In the genomic region with DNA sequence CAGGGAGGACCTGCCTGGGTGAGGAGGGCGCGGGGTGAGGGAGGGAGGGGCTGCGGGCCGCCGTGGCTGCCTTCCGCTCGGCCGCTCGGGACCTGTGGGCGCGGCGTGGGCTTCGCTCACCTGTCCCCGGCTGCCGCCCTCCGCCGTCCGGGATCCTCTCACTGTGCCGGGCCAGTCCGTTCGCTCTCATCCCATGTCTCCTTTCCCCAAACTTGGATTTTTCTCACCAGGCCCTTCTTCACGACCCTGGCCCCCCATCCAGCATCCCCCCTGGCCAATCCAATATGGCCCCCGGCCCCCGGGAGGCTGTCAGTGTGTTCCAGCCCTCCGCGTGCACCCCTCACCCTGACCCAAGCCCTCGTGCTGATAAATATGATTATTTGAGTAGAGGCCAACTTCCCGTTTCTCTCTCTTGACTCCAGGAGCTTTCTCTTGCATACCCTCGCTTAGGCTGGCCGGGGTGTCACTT, we compare ENCODE assay signal across 8 cellular contexts. TPM values are rescaled to one million over a fixed set of nuclear protein-coding genes. Genes with fewer than 3 reads are reported as not detected.
A peak's percentile ranks its signal among the peaks of the same experiment; 100 is the strongest.
DNase-seq lines count a peak whose midpoint lies in the region; ATAC-seq and TF ChIP-seq lines count a peak whose summit lies in the region.

No MANE protein-coding gene starts in this region.

- DNase-seq in NB4 (ENCODE audit: low read depth) = peak; percentile 76
- DNase-seq in choroid plexus epithelial cell (ENCODE audit: low read depth) = peak; percentile 25
- no peak for DNase-seq in NCI-H2107 (lab: John Stamatoyannopoulos, UW)
- no peak for DNase-seq in globus pallidus (ENCODE audit: low spot score)
- DNase-seq in amniotic stem cell (lab: John Stamatoyannopoulos, UW) = no peak
- no peak for DNase-seq in NCI-H69 (lab: John Stamatoyannopoulos, UW)

- H3K4me1 ChIP-seq in mesodermal cell (ENCODE audit: control insufficient read depth, insufficient read depth, low read length, poor library complexity, severe bottlenecking) = peaks cover 20% of the 10 kb centered on the region

- TF ChIP-seq CTCF in NB4 (IDR thresholded peaks at IDR 0.05; ENCODE audit: low read depth, low read length) = no peak
- TF ChIP-seq CTCF in choroid plexus epithelial cell (conservative IDR thresholded peaks at IDR 0.05; ENCODE audit: low read depth, low read length) = no peak

- WGBS in mesodermal cell (ENCODE audit: insufficient coverage in 2 of 2), 2 experiments = 2 to 3% methylated on average over 7 to 25 of the region's 30 CpGs

- peak; percentile 6 for ATAC-seq in GM19023 (IDR thresholded peaks at IDR 0.05; ENCODE audit: unreplicated experiment)

- H3K4me3 ChIP-seq in NB4 (ENCODE audit: low read depth, low read length) (peak overlapping the region; percentile 83), choroid plexus epithelial cell (ENCODE audit: low read depth, low read length) (peak overlapping the region; percentile 93), mesodermal cell (ENCODE audit: extremely low read depth, insufficient read depth, low read length, poor library complexity, severe bottlenecking) (peak overlapping the region; percentile 90)

- peak overlapping the region; percentile 49 for H3K27ac ChIP-seq in mesodermal cell (ENCODE audit: low read depth, low read length, severe bottlenecking)

- H3K36me3 ChIP-seq in mesodermal cell (ENCODE audit: control insufficient read depth, insufficient read depth, low read length) = peaks cover 11% of the 10 kb centered on the region

- no peaks in the 10 kb centered on the region for H3K9me3 ChIP-seq in mesodermal cell (ENCODE audit: control insufficient read depth, low read length)

- TF ChIP-seq POLR2A in NB4 (IDR thresholded peaks at IDR 0.05; ENCODE audit: extremely low read depth, insufficient read length) = no peak

RNA-seq across cellular contexts. Expression of a gene that starts 0.4 kb away (rescaled TPM):
- polyA plus RNA-seq in mesodermal cell (2013, experiment 1 of 2) = 20.0 TPM
- polyA plus RNA-seq in mesodermal cell (2013, experiment 2 of 2) = 18.6 TPM

RNA-seq across cellular contexts. Expression of a gene that starts 22.5 kb away (rescaled TPM):
- polyA plus RNA-seq in mesodermal cell (2013, experiment 1 of 2) = 7.8 TPM
- 7.7 TPM for polyA plus RNA-seq in mesodermal cell (2013, experiment 2 of 2)

RNA-seq across cellular contexts. Expression of a gene that starts 25.0 kb away (rescaled TPM):
- polyA plus RNA-seq in mesodermal cell (2013, experiment 1 of 2) = not detected
- 0.15 TPM for polyA plus RNA-seq in mesodermal cell (2013, experiment 2 of 2)

RNA-seq across cellular contexts. Expression of a gene that starts 25.8 kb away (rescaled TPM):
- polyA plus RNA-seq in mesodermal cell (2013, experiment 1 of 2) = 10.1 TPM
- 10.1 TPM for polyA plus RNA-seq in mesodermal cell (2013, experiment 2 of 2)

RNA-seq across cellular contexts. Expression of a gene that starts 33.4 kb away (rescaled TPM):
- polyA plus RNA-seq in mesodermal cell (2013, experiment 1 of 2) = 26.7 TPM
- polyA plus RNA-seq in mesodermal cell (2013, experiment 2 of 2) = 22.6 TPM

Comparison
In these comparisons a context has a peak if more than half of its experiments do, and no peak if none do; other contexts are left out.
1. DNase-seq: peak in NB4 (single experiment) and choroid plexus epithelial cell (single experiment); none in NCI-H2107 (single experiment), globus pallidus (single experiment), amniotic stem cell (single experiment) and NCI-H69 (single experiment).
2. Peak in every context shown above with its lines, with median percentiles within 50 percentile points of each other: H3K4me3 ChIP-seq.